In the genomic region with DNA sequence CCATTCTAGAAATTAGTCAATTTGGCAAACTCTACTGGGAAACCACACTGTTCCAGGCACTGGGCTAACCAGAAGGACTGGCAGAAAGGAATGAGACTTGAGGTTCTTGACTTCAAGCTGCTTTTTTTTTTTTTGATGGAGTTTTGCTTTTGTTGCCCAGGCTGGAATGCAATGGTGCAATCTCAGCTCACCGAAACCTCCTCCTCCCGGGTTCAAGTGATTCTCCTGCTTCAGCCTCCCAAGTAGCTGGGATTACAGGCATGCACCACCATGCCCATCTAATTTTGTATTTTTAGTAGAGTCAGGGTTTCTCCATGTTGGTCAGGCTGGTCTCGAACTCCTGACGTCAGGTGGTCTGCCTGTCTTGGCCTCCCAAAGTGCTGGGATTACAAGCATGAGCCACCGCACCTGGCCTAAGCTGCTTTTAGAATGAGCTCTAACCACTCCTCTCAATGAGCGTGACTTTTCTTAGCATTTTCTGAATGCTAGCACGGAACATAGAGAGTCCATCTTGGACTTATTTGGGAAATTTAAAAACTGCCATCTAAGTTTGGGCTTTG, we compare ENCODE assay signal across 7 cellular contexts. TPM values are rescaled to one million over a fixed set of nuclear protein-coding genes. Genes with fewer than 3 reads are reported as not detected.
"Had no signal": no experiment of that assay in that cellular context is flagged by ENCODE, and none has a peak within 500 bp of the region (broad histone marks: within the 10 kb centered on the region; RNA-seq: fewer than 3 reads in every experiment).

No MANE protein-coding gene starts in this region.

RNA-seq across cellular contexts. Expression of a gene that starts 14.7 kb away (rescaled TPM):
- total RNA-seq: GM23248, GM23338, H1, H4, H7, H9, HFFc6 had no signal
- polyA plus RNA-seq: GM23248, GM23338, H1 had no signal

RNA-seq across cellular contexts. Expression of a gene that starts 39.9 kb away (rescaled TPM):
- total RNA-seq: GM23248, GM23338, H1, H4, H7, H9, HFFc6 had no signal
- polyA plus RNA-seq: GM23248, GM23338, H1 had no signal
